In the genomic region with DNA sequence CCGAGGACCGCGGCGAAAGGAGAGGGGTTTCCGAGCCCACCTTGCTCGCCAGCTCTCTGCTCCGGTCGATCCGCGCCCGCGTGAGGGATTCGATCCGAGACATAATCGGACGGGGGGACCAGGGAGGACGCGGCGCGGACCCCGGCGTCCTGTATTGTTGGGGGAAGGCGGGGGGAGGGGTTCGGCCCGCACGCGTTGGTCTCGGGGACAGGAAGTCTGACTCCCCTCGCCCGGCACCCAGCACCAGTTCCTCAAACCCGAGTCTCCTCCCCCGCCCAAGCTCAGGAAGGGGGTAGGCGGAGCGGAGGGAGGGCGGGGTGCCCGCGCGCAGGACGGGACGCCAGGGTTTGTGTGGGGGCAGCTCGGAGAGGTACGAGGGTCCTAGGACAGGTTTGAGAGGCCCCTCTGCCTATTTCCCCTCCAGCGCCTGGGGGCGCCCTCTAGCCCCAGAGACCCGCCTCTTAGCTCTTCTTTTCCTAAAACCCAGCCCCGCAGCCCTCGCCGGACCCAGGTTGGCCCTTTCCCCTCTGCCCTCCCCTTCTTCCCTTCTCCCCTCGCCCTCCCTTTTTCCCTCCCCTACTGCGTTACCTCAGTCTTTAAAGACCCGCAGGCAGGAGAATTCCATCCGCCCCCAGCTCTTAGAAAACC, we compare ENCODE assay signal across 8 cellular contexts. TPM values are rescaled to one million over a fixed set of nuclear protein-coding genes. Genes with fewer than 3 reads are reported as not detected.
DNase-seq lines count a peak whose midpoint lies in the region; ATAC-seq and TF ChIP-seq lines count a peak whose summit lies in the region.

A gene (minus strand): TSS at position 223 of the 648 bp plus-strand sequence. CDS start 120 bp downstream, at position 103.

- intact Hi-C loops in T-helper 2 cell treated with Interferon-gamma antibody and Interleukin-4, amounts not matched to agents 100 ng/mL and 5 ng/mL, for 36 hours (cut with micrococcal nuclease) = loop anchor here (1.0 to 10.0 kb wide), 3 partner anchors 44 to 654 kb away; a partner anchor contains a TSS

- DNase-seq in D341Med (ENCODE audit: low spot score) = peak; percentile 90
- DNase-seq in MV-4-11 (lab: John Stamatoyannopoulos, UW) = peak; percentile 86
- DNase-seq in anterior cingulate cortex (lab: John Stamatoyannopoulos, UW) = peak in 47 of 58 donors; percentile 17 to 71 (median 50)
- peak in 41 of 51 donors; percentile 27 to 78 (median 54) for DNase-seq in hypothalamus (lab: John Stamatoyannopoulos, UW)
- DNase-seq in retinal pigment epithelial cell (ENCODE audit: low read depth) = no peak

- peak; percentile 54 for ATAC-seq in GM21717 (IDR thresholded peaks at IDR 0.05; ENCODE audit: unreplicated experiment)
- ATAC-seq in HG03457 (IDR thresholded peaks at IDR 0.05; ENCODE audit: unreplicated experiment) = no peak

- peak; percentile 49 for TF ChIP-seq CTCF in retinal pigment epithelial cell (conservative IDR thresholded peaks at IDR 0.05; ENCODE audit: low read depth, low read length)

- H3K4me3 ChIP-seq in retinal pigment epithelial cell (ENCODE audit: low read length) = peak within 1 kb of the TSS; percentile 90

RNA-seq across cellular contexts. Expression of the gene that starts here (rescaled TPM):
- total RNA-seq in T-helper 2 cell treated with Interferon-gamma antibody and Interleukin-4, amounts not matched to agents 100 ng/mL and 5 ng/mL, for 36 hours = 172 and 189 TPM in 2 replicates
